Comparison of ENCODE assay signal across 1 cellular context in the genomic region with DNA sequence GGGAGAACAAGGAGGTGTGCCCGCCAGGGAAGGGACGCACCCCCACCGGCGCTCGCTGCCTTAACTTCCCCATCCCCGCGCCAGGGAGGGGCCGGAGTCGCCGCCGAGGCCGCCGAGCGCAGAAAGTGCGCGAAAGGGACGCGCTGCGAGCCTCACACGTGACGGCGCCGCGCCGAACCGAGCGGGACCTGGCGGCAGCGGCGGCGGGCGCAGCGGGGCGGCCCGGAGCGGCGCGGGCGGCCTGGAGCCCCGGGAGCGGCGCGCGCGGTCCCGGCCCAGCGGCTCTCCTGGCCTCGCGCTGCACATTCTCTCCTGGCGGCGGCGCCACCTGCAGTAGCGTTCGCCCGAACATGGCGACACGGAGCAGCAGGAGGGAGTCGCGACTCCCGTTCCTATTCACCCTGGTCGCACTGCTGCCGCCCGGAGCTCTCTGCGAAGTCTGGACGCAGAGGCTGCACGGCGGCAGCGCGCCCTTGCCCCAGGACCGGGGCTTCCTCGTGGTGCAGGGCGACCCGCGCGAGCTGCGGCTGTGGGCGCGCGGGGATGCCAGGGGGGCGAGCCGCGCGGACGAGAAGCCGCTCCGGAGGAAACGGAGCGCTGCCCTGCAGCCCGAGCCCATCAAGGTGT.
TF ChIP-seq lines count a peak whose summit lies in the region.

TSS of gene SORL1 (plus strand) at position 333 of the 627 bp plus-strand sequence. CDS start at position 351, 18 bp downstream.

TF ChIP-seq in WTC11, 78 proteins besides CTCF, POLR2A, EP300 and RAD21 (continued from another document and continues in another):
- TF ChIP-seq E2F1 (CRISPR knock-in tag; IDR thresholded peaks at IDR 0.05) (no peak), TEAD4 (CRISPR knock-in tag; IDR thresholded peaks at IDR 0.05) (peak; percentile 77; the same call in 1 of the 2 replicates), CBFB (CRISPR knock-in tag; IDR thresholded peaks at IDR 0.05; ENCODE audit: low read depth) (no peak; the same call in 1 of the 2 replicates), CREB1 (CRISPR knock-in tag; IDR thresholded peaks at IDR 0.05) (no peak), GRHL2 (CRISPR knock-in tag; IDR thresholded peaks at IDR 0.05; ENCODE audit: insufficient replicate concordance, severe bottlenecking) (no peak), CDX4 (CRISPR knock-in tag; IDR thresholded peaks at IDR 0.05; ENCODE audit: borderline replicate concordance) (no peak), ELF4 (CRISPR knock-in tag; IDR thresholded peaks at IDR 0.05; ENCODE audit: low read depth) (no peak), ZNF219 (CRISPR knock-in tag; IDR thresholded peaks at IDR 0.05; ENCODE audit: borderline replicate concordance) (0 out of 2 replicates have a peak, but pooled peaks have one; percentile 55), FOXJ3 (CRISPR knock-in tag; IDR thresholded peaks at IDR 0.05; ENCODE audit: borderline replicate concordance) (no peak), SMAD4 (CRISPR knock-in tag; IDR thresholded peaks at IDR 0.05) (no peak), NFATC4 (CRISPR knock-in tag; IDR thresholded peaks at IDR 0.05) (no peak), ATF6 (CRISPR knock-in tag; IDR thresholded peaks at IDR 0.05) (no peak), HMGA2 (CRISPR knock-in tag; IDR thresholded peaks at IDR 0.05) (no peak), MYBL2 (CRISPR knock-in tag; IDR thresholded peaks at IDR 0.05) (no peak), USF1 (CRISPR knock-in tag; IDR thresholded peaks at IDR 0.05) (no peak; the same call in 1 of the 2 replicates), ZNF263 (CRISPR knock-in tag; IDR thresholded peaks at IDR 0.05; ENCODE audit: low read depth) (no peak), MXD4 (CRISPR knock-in tag; IDR thresholded peaks at IDR 0.05; ENCODE audit: borderline replicate concordance) (no peak), IRF2 (CRISPR knock-in tag; IDR thresholded peaks at IDR 0.05; ENCODE audit: borderline replicate concordance, low read depth) (no peak), ZNF138 (CRISPR knock-in tag; conservative IDR thresholded peaks at IDR 0.05) (0 out of 2 replicates have a peak, but pooled peaks have one; percentile 44), NR1H2 (CRISPR knock-in tag; IDR thresholded peaks at IDR 0.05) (no peak), ZSCAN18 (CRISPR knock-in tag; IDR thresholded peaks at IDR 0.05) (no peak), NR2C2 (CRISPR knock-in tag; IDR thresholded peaks at IDR 0.05) (no peak), PREB (CRISPR knock-in tag; IDR thresholded peaks at IDR 0.05; ENCODE audit: borderline replicate concordance) (no peak), ZNF281 (CRISPR knock-in tag; IDR thresholded peaks at IDR 0.05) (no peak), GABPB1 (CRISPR knock-in tag; IDR thresholded peaks at IDR 0.05) (peak; percentile 56; the same call in 1 of the 2 replicates), ARID4B (CRISPR knock-in tag; IDR thresholded peaks at IDR 0.05; ENCODE audit: borderline replicate concordance) (peak; percentile 70; the same call in 1 of the 2 replicates), GTF2I (CRISPR knock-in tag; conservative IDR thresholded peaks at IDR 0.05) (no peak), SOX15 (CRISPR knock-in tag; IDR thresholded peaks at IDR 0.05) (no peak), JAZF1 (CRISPR knock-in tag; IDR thresholded peaks at IDR 0.05) (no peak)
- TF ChIP-seq, protein P1, sequence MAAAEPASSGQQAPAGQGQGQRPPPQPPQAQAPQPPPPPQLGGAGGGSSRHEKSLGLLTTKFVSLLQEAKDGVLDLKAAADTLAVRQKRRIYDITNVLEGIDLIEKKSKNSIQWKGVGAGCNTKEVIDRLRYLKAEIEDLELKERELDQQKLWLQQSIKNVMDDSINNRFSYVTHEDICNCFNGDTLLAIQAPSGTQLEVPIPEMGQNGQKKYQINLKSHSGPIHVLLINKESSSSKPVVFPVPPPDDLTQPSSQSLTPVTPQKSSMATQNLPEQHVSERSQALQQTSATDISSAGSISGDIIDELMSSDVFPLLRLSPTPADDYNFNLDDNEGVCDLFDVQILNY (CRISPR knock-in tag; IDR thresholded peaks at IDR 0.05): no peak
- TF ChIP-seq, protein P2, sequence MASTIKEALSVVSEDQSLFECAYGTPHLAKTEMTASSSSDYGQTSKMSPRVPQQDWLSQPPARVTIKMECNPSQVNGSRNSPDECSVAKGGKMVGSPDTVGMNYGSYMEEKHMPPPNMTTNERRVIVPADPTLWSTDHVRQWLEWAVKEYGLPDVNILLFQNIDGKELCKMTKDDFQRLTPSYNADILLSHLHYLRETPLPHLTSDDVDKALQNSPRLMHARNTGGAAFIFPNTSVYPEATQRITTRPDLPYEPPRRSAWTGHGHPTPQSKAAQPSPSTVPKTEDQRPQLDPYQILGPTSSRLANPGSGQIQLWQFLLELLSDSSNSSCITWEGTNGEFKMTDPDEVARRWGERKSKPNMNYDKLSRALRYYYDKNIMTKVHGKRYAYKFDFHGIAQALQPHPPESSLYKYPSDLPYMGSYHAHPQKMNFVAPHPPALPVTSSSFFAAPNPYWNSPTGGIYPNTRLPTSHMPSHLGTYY (CRISPR knock-in tag; IDR thresholded peaks at IDR 0.05): no peak
- TF ChIP-seq, protein P3, sequence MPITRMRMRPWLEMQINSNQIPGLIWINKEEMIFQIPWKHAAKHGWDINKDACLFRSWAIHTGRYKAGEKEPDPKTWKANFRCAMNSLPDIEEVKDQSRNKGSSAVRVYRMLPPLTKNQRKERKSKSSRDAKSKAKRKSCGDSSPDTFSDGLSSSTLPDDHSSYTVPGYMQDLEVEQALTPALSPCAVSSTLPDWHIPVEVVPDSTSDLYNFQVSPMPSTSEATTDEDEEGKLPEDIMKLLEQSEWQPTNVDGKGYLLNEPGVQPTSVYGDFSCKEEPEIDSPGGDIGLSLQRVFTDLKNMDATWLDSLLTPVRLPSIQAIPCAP (CRISPR knock-in tag; IDR thresholded peaks at IDR 0.05): no peak
